23 cellular contexts compared by ENCODE assay signal in the genomic region with DNA sequence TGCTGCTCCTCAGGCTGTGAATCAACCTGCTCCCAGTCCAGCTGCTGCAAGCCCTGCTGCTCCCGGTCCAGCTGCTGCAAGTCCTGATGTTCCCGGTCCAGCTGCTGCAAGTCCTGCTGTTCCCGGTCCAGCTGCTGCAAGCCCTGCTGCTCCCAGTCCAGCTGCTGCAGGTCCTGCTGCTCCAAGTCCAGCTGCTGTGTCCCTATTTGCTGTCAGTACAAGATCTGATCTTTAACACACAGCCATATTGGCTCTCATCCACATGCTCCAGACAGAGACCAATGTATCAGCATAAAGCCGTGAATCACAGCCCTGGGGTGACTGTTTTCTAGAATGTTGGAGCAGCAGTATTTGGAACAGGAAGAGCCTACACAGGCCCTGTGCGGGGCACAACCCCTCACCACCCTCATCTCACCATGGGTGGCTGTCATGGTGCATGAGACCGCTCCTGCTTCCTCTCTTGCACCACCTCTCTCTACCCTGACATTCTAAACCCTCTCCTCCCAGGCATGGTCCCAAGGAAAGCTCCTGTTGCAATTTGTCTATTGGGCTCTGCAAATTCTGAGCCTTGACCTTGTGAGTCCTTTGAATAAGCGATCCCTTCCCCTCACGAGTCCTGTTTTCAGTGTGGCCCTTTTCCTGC. TPM values are rescaled to one million over a fixed set of nuclear protein-coding genes. Genes with fewer than 3 reads are reported as not detected.
A peak's percentile ranks its signal among the peaks of the same experiment; 100 is the strongest.
DNase-seq lines count a peak whose midpoint lies in the region; ATAC-seq lines count a peak whose summit lies in the region.
"Had no signal": no experiment of that assay in that cellular context is flagged by ENCODE, and none has a peak within 500 bp of the region (broad histone marks: within the 10 kb centered on the region; RNA-seq: fewer than 3 reads in every experiment).

No MANE protein-coding gene starts in this region.

- intact Hi-C loops in activated CD4-positive, alpha-beta T cell treated with anti-CD3 and anti-CD28 coated beads for 36 hours (cut with DNase I, micrococcal nuclease), result loop anchor here in 1 of 2 experiments (1.0 kb wide), 1 partner anchor 9 kb away; no protein-coding TSS in a partner anchor

- no peak overlapping the region for H3K27ac Mint-ChIP-seq in activated CD4-positive, alpha-beta T cell treated with anti-CD3 and anti-CD28 coated beads for 36 hours
- H3K27ac Mint-ChIP-seq: activated CD8-positive, alpha-beta T cell treated with anti-CD3 and anti-CD28 coated beads, Interleukin-2, amount 10 ng/mL, durations not matched to agents 7 days and 5 days; activated naive CD8-positive, alpha-beta T cell treated with anti-CD3 and anti-CD28 coated beads, Interleukin-2, amount 10 ng/mL, durations not matched to agents 7 days and 5 days; activated T-cell treated with anti-CD3 and anti-CD28 coated beads, Interleukin-2, amount 50 U/mL, for 72 hours; CD14-positive monocyte had no signal

- peak; percentile 57 for ATAC-seq in left lobe of liver
- no peak for ATAC-seq in activated CD4-positive, alpha-beta T cell treated with anti-CD3 and anti-CD28 coated beads for 36 hours
- ATAC-seq: activated CD8-positive, alpha-beta T cell treated with anti-CD3 and anti-CD28 coated beads, Interleukin-2, amount 10 ng/mL, durations not matched to agents 7 days and 5 days; activated T-cell treated with anti-CD3 and anti-CD28 coated beads, Interleukin-2, amount 50 U/mL, for 72 hours; HCT116 had no signal

- H3K27me3 Mint-ChIP-seq in activated CD4-positive, alpha-beta T cell treated with anti-CD3 and anti-CD28 coated beads for 36 hours, result peaks cover 27% of the 10 kb centered on the region

- CTCF ChIA-PET in activated CD4-positive, alpha-beta T cell treated with anti-CD3 and anti-CD28 coated beads for 36 hours (lab: Charles Lee), result no interaction called here

- no peaks in the 10 kb centered on the region for H3K9me3 Mint-ChIP-seq in activated CD4-positive, alpha-beta T cell treated with anti-CD3 and anti-CD28 coated beads for 36 hours (ENCODE audit: low read depth)
- H3K9me3 Mint-ChIP-seq: activated naive CD8-positive, alpha-beta T cell treated with anti-CD3 and anti-CD28 coated beads, Interleukin-2, amount 10 ng/mL, durations not matched to agents 7 days and 5 days; activated T-cell treated with anti-CD3 and anti-CD28 coated beads, Interleukin-2, amount 50 U/mL, for 72 hours; central memory CD8-positive, alpha-beta T cell had no signal

- no peaks in the 10 kb centered on the region for H3K4me1 Mint-ChIP-seq in activated CD4-positive, alpha-beta T cell treated with anti-CD3 and anti-CD28 coated beads for 36 hours
- H3K4me1 Mint-ChIP-seq: activated naive CD8-positive, alpha-beta T cell treated with anti-CD3 and anti-CD28 coated beads, Interleukin-2, amount 10 ng/mL, durations not matched to agents 7 days and 5 days; CD14-positive monocyte; central memory CD8-positive, alpha-beta T cell had no signal

- no peaks in the 10 kb centered on the region for H3K36me3 Mint-ChIP-seq in activated CD4-positive, alpha-beta T cell treated with anti-CD3 and anti-CD28 coated beads for 36 hours (ENCODE audit: low read depth)
- H3K36me3 Mint-ChIP-seq: activated naive CD8-positive, alpha-beta T cell treated with anti-CD3 and anti-CD28 coated beads, Interleukin-2, amount 10 ng/mL, durations not matched to agents 7 days and 5 days; CD14-positive monocyte had no signal

- H3K4me3 Mint-ChIP-seq in activated CD4-positive, alpha-beta T cell treated with anti-CD3 and anti-CD28 coated beads for 36 hours, result no peak overlapping the region
- H3K4me3 Mint-ChIP-seq: activated CD8-positive, alpha-beta T cell treated with anti-CD3 and anti-CD28 coated beads, Interleukin-2, amount 10 ng/mL, durations not matched to agents 7 days and 5 days; activated naive CD8-positive, alpha-beta T cell treated with anti-CD3 and anti-CD28 coated beads, Interleukin-2, amount 10 ng/mL, durations not matched to agents 7 days and 5 days; activated T-cell treated with anti-CD3 and anti-CD28 coated beads, Interleukin-2, amount 50 U/mL, for 72 hours; CD14-positive monocyte; central memory CD8-positive, alpha-beta T cell had no signal

- DNase-seq in DMS 273 (lab: John Stamatoyannopoulos, UW; ENCODE audit: unreplicated experiment) (peak; percentile 25), DMS 273 treated with DMSO at 0.1 percent for 48 hours (lab: John Stamatoyannopoulos, UW) (no peak), astrocyte of the hippocampus (ENCODE audit: low read depth, low spot score) (peak; percentile 7), left lobe of liver (ENCODE audit: low spot score) (no peak), stromal cell of bone marrow (ENCODE audit: low read depth) (peak; percentile 9), HUDEP-2 (lab: John Stamatoyannopoulos, UW; ENCODE audit: unreplicated experiment in 76 of 76) (no peak), mucosa of gallbladder (ENCODE audit: low spot score) (no peak)
- no peak for DNase-seq in activated CD4-positive, alpha-beta T cell treated with anti-CD3 and anti-CD28 coated beads for 36 hours
- DNase-seq: activated CD8-positive, alpha-beta T cell treated with anti-CD3 and anti-CD28 coated beads, Interleukin-2, amount 10 ng/mL, durations not matched to agents 7 days and 5 days; activated naive CD8-positive, alpha-beta T cell treated with anti-CD3 and anti-CD28 coated beads, Interleukin-2, amount 10 ng/mL, durations not matched to agents 7 days and 5 days; activated T-cell treated with anti-CD3 and anti-CD28 coated beads, Interleukin-2, amount 50 U/mL, for 72 hours; DMS79; effector CD8-positive, alpha-beta T cell; left ventricle myocardium inferior; NCI-H146; NCI-H2227 treated with DMSO at 0.1 percent for 48 hours; spleen; T-helper 1 cell; trophoblast cell had no signal

- POLR2A ChIA-PET in activated CD4-positive, alpha-beta T cell treated with anti-CD3 and anti-CD28 coated beads for 36 hours (lab: Charles Lee), result no interaction called here

RNA-seq across cellular contexts. Expression of gene KRTAP5-10, which starts 3.5 kb away (rescaled TPM):
- total RNA-seq in left lobe of liver (0.15 TPM), mucosa of gallbladder (not detected)
- total RNA-seq in activated CD4-positive, alpha-beta T cell treated with anti-CD3 and anti-CD28 coated beads for 36 hours, result not detected
- total RNA-seq: activated CD8-positive, alpha-beta T cell treated with anti-CD3 and anti-CD28 coated beads, Interleukin-2, amount 10 ng/mL, durations not matched to agents 7 days and 5 days; activated naive CD8-positive, alpha-beta T cell treated with anti-CD3 and anti-CD28 coated beads, Interleukin-2, amount 10 ng/mL, durations not matched to agents 7 days and 5 days; activated T-cell treated with anti-CD3 and anti-CD28 coated beads, Interleukin-2, amount 50 U/mL, for 72 hours; left ventricle myocardium inferior; prostate gland had no signal

RNA-seq across cellular contexts. Expression of gene KRTAP5-11, which starts 13.8 kb away (rescaled TPM):
- not detected for total RNA-seq in left lobe of liver
- not detected for total RNA-seq in mucosa of gallbladder
- not detected for total RNA-seq in activated CD4-positive, alpha-beta T cell treated with anti-CD3 and anti-CD28 coated beads for 36 hours
- total RNA-seq: activated CD8-positive, alpha-beta T cell treated with anti-CD3 and anti-CD28 coated beads, Interleukin-2, amount 10 ng/mL, durations not matched to agents 7 days and 5 days; activated naive CD8-positive, alpha-beta T cell treated with anti-CD3 and anti-CD28 coated beads, Interleukin-2, amount 10 ng/mL, durations not matched to agents 7 days and 5 days; activated T-cell treated with anti-CD3 and anti-CD28 coated beads, Interleukin-2, amount 50 U/mL, for 72 hours; left ventricle myocardium inferior; prostate gland; spleen had no signal

RNA-seq across cellular contexts. Expression of gene KRTAP5-9, which starts 20.6 kb away (rescaled TPM):
- 0.30 TPM for total RNA-seq in left lobe of liver
- 0.23 TPM for total RNA-seq in mucosa of gallbladder
- under 1 TPM in 1 of 2 experiments, not detected in 1; 0.21 TPM for total RNA-seq in activated CD4-positive, alpha-beta T cell treated with anti-CD3 and anti-CD28 coated beads for 36 hours
- total RNA-seq: activated CD8-positive, alpha-beta T cell treated with anti-CD3 and anti-CD28 coated beads, Interleukin-2, amount 10 ng/mL, durations not matched to agents 7 days and 5 days; activated naive CD8-positive, alpha-beta T cell treated with anti-CD3 and anti-CD28 coated beads, Interleukin-2, amount 10 ng/mL, durations not matched to agents 7 days and 5 days; left ventricle myocardium inferior had no signal

RNA-seq across cellular contexts. Expression of gene KRTAP5-8, which starts 31.0 kb away (rescaled TPM):
- total RNA-seq in left lobe of liver (0.25 TPM), mucosa of gallbladder (not detected)
- not detected for total RNA-seq in activated CD4-positive, alpha-beta T cell treated with anti-CD3 and anti-CD28 coated beads for 36 hours
- total RNA-seq: activated naive CD8-positive, alpha-beta T cell treated with anti-CD3 and anti-CD28 coated beads, Interleukin-2, amount 10 ng/mL, durations not matched to agents 7 days and 5 days; activated T-cell treated with anti-CD3 and anti-CD28 coated beads, Interleukin-2, amount 50 U/mL, for 72 hours; left ventricle myocardium inferior had no signal

RNA-seq across cellular contexts. Expression of gene KRTAP5-7, which starts 41.8 kb away (rescaled TPM):
- total RNA-seq in left lobe of liver, result not detected
- total RNA-seq in mucosa of gallbladder, result not detected
- under 1 TPM in 1 of 2 experiments, not detected in 1; 0.16 TPM for total RNA-seq in activated CD4-positive, alpha-beta T cell treated with anti-CD3 and anti-CD28 coated beads for 36 hours
- total RNA-seq: activated CD8-positive, alpha-beta T cell treated with anti-CD3 and anti-CD28 coated beads, Interleukin-2, amount 10 ng/mL, durations not matched to agents 7 days and 5 days; activated naive CD8-positive, alpha-beta T cell treated with anti-CD3 and anti-CD28 coated beads, Interleukin-2, amount 10 ng/mL, durations not matched to agents 7 days and 5 days; activated T-cell treated with anti-CD3 and anti-CD28 coated beads, Interleukin-2, amount 50 U/mL, for 72 hours; left ventricle myocardium inferior had no signal

Comparison
In these comparisons a context has a peak if more than half of its experiments do, and no peak if none do; other contexts are left out.
1. DNase-seq: peak in DMS 273 (single experiment), astrocyte of the hippocampus (single experiment) and stromal cell of bone marrow (single experiment); none in DMS 273 treated with DMSO at 0.1 percent for 48 hours (single experiment), left lobe of liver (single experiment), HUDEP-2 (0 of 76), mucosa of gallbladder (single experiment) and activated CD4-positive, alpha-beta T cell treated with anti-CD3 and anti-CD28 coated beads for 36 hours (single experiment).